In genomic region chr18:54712758-54713157, GRCh38 we compare ENCODE assay signal across 27 cellular contexts.
A peak's percentile ranks its signal among the peaks of the same experiment; 100 is the strongest.
DNase-seq lines count a peak whose midpoint lies in the region; ATAC-seq, FAIRE-seq and TF ChIP-seq lines count a peak whose summit lies in the region.
"Had no signal": no experiment of that assay in that cellular context is flagged by ENCODE, and none has a peak within 500 bp of the region (broad histone marks: within the 10 kb centered on the region; RNA-seq: fewer than 3 reads in every experiment).

No MANE protein-coding gene starts in this region.

- H3K9me3 Mint-ChIP-seq in activated CD4-positive, alpha-beta T cell treated with anti-CD3 and anti-CD28 coated beads, Interleukin-2, amount 10 ng/mL, durations not matched to agents 24 days and 14 days = peaks cover 11% of the 10 kb centered on the region
- H3K9me3 Mint-ChIP-seq: activated B cell treated with CpG ODN at 0.5 μM for 24 hours; activated CD8-positive, alpha-beta T cell treated with anti-CD3 and anti-CD28 coated beads for 36 hours had no signal

- H3K36me3 Mint-ChIP-seq in activated CD4-positive, alpha-beta T cell treated with anti-CD3 and anti-CD28 coated beads, Interleukin-2, amount 10 ng/mL, durations not matched to agents 24 days and 14 days (ENCODE audit: low read depth) = no peaks in the 10 kb centered on the region

- dilution Hi-C loops in endothelial cell of umbilical vein (cut with MboI; ENCODE audit: extremely low pct_ligation_motif_present, low sequenced_read_pairs) = no loop called here

- no peak overlapping the region for H3K4me2 ChIP-seq in endothelial cell of umbilical vein (ENCODE audit: insufficient read depth, low read length)

- H3K4me3 ChIP-seq in RWPE2 (ENCODE audit: severe bottlenecking) = no peak overlapping the region
- no peak overlapping the region for H3K4me3 ChIP-seq in endothelial cell of umbilical vein (replicated peaks in 1 of 3; ENCODE audit: insufficient read depth in 1 of 3, low read depth in 1 of 3, low read length in 3 of 3)
- H3K4me3 ChIP-seq in thymus (ENCODE audit: low read length) = no peak overlapping the region
- H3K4me3 ChIP-seq: body of pancreas, GM23248, lung, psoas muscle, suprapubic skin, uterus had no signal

- H3K9me1 ChIP-seq in endothelial cell of umbilical vein (replicated peaks; ENCODE audit: control insufficient read depth, extremely low read depth, insufficient read depth, low read length) = no peaks in the 10 kb centered on the region

- peaks cover 20% of the 10 kb centered on the region for H3K27me3 Mint-ChIP-seq in activated CD4-positive, alpha-beta T cell treated with anti-CD3 and anti-CD28 coated beads, Interleukin-2, amount 10 ng/mL, durations not matched to agents 24 days and 14 days

- no peak for DNase-seq in activated CD4-positive, alpha-beta T cell treated with anti-CD3 and anti-CD28 coated beads, Interleukin-2, amount 10 ng/mL, durations not matched to agents 24 days and 14 days
- no peak for DNase-seq in activated CD4-positive, alpha-beta T cell treated with anti-CD3 and anti-CD28 coated beads, Interleukin-2, amount 50 U/mL, for 4 hours
- no peak for DNase-seq in RWPE2 (ENCODE audit: low spot score)
- DNase-seq in endothelial cell of umbilical vein (ENCODE audit: low read depth, low spot score) = no peak
- no peak for DNase-seq in medulla oblongata (ENCODE audit: extremely low spot score)
- no peak for DNase-seq in cerebellar nuclear complex (lab: John Stamatoyannopoulos, UW)
- DNase-seq in left ventricle myocardium superior = no peak
- DNase-seq: activated B cell treated with CpG ODN at 0.5 μM for 24 hours; activated gamma-delta T cell treated with Interleukin-2 at 50 U/mL for 16 hours; body of pancreas; effector CD4-positive, alpha-beta T cell; Kasumi-1; NCI-H1048; NCI-H1694 treated with DMSO at 0.1 percent for 48 hours; NCI-H510A; NK-92 treated with Interleukin-12 subunit alpha and Interleukin-12 subunit beta, amount 100 ng/mL, for 24 hours; psoas muscle; SIG-M5; uterus had no signal

- CTCF ChIA-PET in endothelial cell of umbilical vein (lab: Charles Lee) = interaction anchor here (0.7 to 1.3 kb wide), 4 partner anchors 15 to 117 kb away, joined by 3 read pairs; no protein-coding TSS in a partner anchor

- H3K9ac ChIP-seq in endothelial cell of umbilical vein (replicated peaks; ENCODE audit: extremely low read depth, insufficient read depth, low read length) = no peak overlapping the region
- H3K9ac ChIP-seq: GM23248 had no signal

- peaks cover 12% of the 10 kb centered on the region for H3K4me1 ChIP-seq in RWPE2 (ENCODE audit: insufficient read depth, poor library complexity, severe bottlenecking)
- H3K4me1 ChIP-seq in endothelial cell of umbilical vein (ENCODE audit: control insufficient read depth, extremely low read depth, insufficient read depth, low read length) = peaks cover 13% of the 10 kb centered on the region
- no peaks in the 10 kb centered on the region for H3K4me1 ChIP-seq in thymus (ENCODE audit: control insufficient read depth, insufficient read depth, low read length)
- H3K4me1 ChIP-seq: psoas muscle, suprapubic skin, uterus had no signal

- H3K9me3 ChIP-seq in RWPE2 (ENCODE audit: severe bottlenecking) (no peaks in the 10 kb centered on the region), endothelial cell of umbilical vein (replicated peaks; ENCODE audit: control insufficient read depth, insufficient read depth, low read length) (no peaks in the 10 kb centered on the region), thymus (ENCODE audit: control insufficient read depth) (no peaks in the 10 kb centered on the region)
- H3K9me3 ChIP-seq: body of pancreas, psoas muscle, suprapubic skin, uterus had no signal

- intact Hi-C loops in activated CD4-positive, alpha-beta T cell treated with anti-CD3 and anti-CD28 coated beads, Interleukin-2, amount 10 ng/mL, durations not matched to agents 24 days and 14 days (cut with micrococcal nuclease) = loop anchor here (2.0 to 10.0 kb wide), 2 partner anchors 64 to 448 kb away; partner anchors contain the start of gene POLI
- intact Hi-C loops in endothelial cell of umbilical vein (cut with micrococcal nuclease) = no loop called here
- intact Hi-C loops in left ventricle myocardium superior (cut with micrococcal nuclease) = no loop called here

- no TSS peak for BruUV-seq in endothelial cell of umbilical vein (replicated peaks; lab: Mats Ljungman, UMichigan)

- ATAC-seq in RWPE2 (ENCODE audit: low read depth) (peak; percentile 7; the same call in 1 of the 3 replicates), left ventricle myocardium superior (no peak)
- ATAC-seq: activated CD8-positive, alpha-beta T cell treated with anti-CD3 and anti-CD28 coated beads for 36 hours; body of pancreas; psoas muscle had no signal

- no peak overlapping the region for H3K4me3 Mint-ChIP-seq in activated CD4-positive, alpha-beta T cell treated with anti-CD3 and anti-CD28 coated beads, Interleukin-2, amount 10 ng/mL, durations not matched to agents 24 days and 14 days
- H3K4me3 Mint-ChIP-seq: activated B cell treated with CpG ODN at 0.5 μM for 24 hours; activated CD8-positive, alpha-beta T cell treated with anti-CD3 and anti-CD28 coated beads for 36 hours; B cell had no signal

- POLR2A ChIA-PET in endothelial cell of umbilical vein (lab: Charles Lee) = no interaction called here

- H3K79me2 ChIP-seq in endothelial cell of umbilical vein (ENCODE audit: control insufficient read depth, insufficient read depth, low read length) = no peaks in the 10 kb centered on the region

- H3K27ac ChIP-seq in RWPE2 (ENCODE audit: poor library complexity, severe bottlenecking) (peak overlapping the region; percentile 41), endothelial cell of umbilical vein (ENCODE audit: insufficient read depth, low read depth, low read length) (peak overlapping the region; percentile 32), thymus (ENCODE audit: low read depth) (peak overlapping the region; percentile 9)
- H3K27ac ChIP-seq: body of pancreas, GM23248, psoas muscle, suprapubic skin, uterus had no signal

- H3K27me3 ChIP-seq in RWPE2 (ENCODE audit: insufficient read depth, poor library complexity, severe bottlenecking) = no peaks in the 10 kb centered on the region
- H3K27me3 ChIP-seq in endothelial cell of umbilical vein (ENCODE audit: control insufficient read depth in 2 of 2, insufficient read depth in 2 of 2, low read length in 2 of 2) = no peaks in the 10 kb centered on the region
- no peaks in the 10 kb centered on the region for H3K27me3 ChIP-seq in thymus (ENCODE audit: control insufficient read depth, insufficient read depth)
- H3K27me3 ChIP-seq: body of pancreas, suprapubic skin, uterus had no signal

- H4K20me1 ChIP-seq in endothelial cell of umbilical vein (replicated peaks; ENCODE audit: control insufficient read depth, extremely low read depth, insufficient read depth, low read length) = no peaks in the 10 kb centered on the region

- no peak for TF ChIP-seq POLR2A in endothelial cell of umbilical vein (IDR thresholded peaks at IDR 0.05; ENCODE audit: low read depth, low read length)

- TF ChIP-seq CTCF in RWPE2 (IDR thresholded peaks at IDR 0.05; ENCODE audit: poor library complexity, severe bottlenecking) (no peak), endothelial cell of umbilical vein (IDR thresholded peaks at IDR 0.05; ENCODE audit: extremely low read depth in 1 of 2, insufficient read depth in 1 of 2, low read depth in 1 of 2, low read length in 2 of 2) (no peak)

- no peaks in the 10 kb centered on the region for H3K36me3 ChIP-seq in RWPE2 (ENCODE audit: low read depth)
- no peaks in the 10 kb centered on the region for H3K36me3 ChIP-seq in endothelial cell of umbilical vein (ENCODE audit: control insufficient read depth in 2 of 2, extremely low read depth in 1 of 2, insufficient read depth in 2 of 2, low read length in 2 of 2)
- H3K36me3 ChIP-seq in thymus (ENCODE audit: control insufficient read depth, insufficient read depth) = no peaks in the 10 kb centered on the region
- H3K36me3 ChIP-seq: suprapubic skin, uterus had no signal

- no peak for FAIRE-seq in endothelial cell of umbilical vein (lab: Jason Lieb, UNC)
- FAIRE-seq: A204.1, GM12892 had no signal

- peaks cover 51% of the 10 kb centered on the region for H3K4me1 Mint-ChIP-seq in activated CD4-positive, alpha-beta T cell treated with anti-CD3 and anti-CD28 coated beads, Interleukin-2, amount 10 ng/mL, durations not matched to agents 24 days and 14 days

- peak overlapping the region; percentile 11 for H3K27ac Mint-ChIP-seq in activated CD4-positive, alpha-beta T cell treated with anti-CD3 and anti-CD28 coated beads, Interleukin-2, amount 10 ng/mL, durations not matched to agents 24 days and 14 days
- H3K27ac Mint-ChIP-seq: activated B cell treated with CpG ODN at 0.5 μM for 24 hours; activated CD8-positive, alpha-beta T cell treated with anti-CD3 and anti-CD28 coated beads for 36 hours; B cell had no signal

- H2AFZ ChIP-seq in endothelial cell of umbilical vein (ENCODE audit: low read depth, low read length) = no peak overlapping the region
- H2AFZ ChIP-seq: GM23248 had no signal

- WGBS in thymus = 79% methylated on average over 8 of the region's 8 CpGs

TF ChIP-seq in endothelial cell of umbilical vein, 7 proteins besides CTCF, POLR2A, EP300 and RAD21:
- TF ChIP-seq, protein P1, sequence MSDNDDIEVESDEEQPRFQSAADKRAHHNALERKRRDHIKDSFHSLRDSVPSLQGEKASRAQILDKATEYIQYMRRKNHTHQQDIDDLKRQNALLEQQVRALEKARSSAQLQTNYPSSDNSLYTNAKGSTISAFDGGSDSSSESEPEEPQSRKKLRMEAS (IDR thresholded peaks at IDR 0.05; ENCODE audit: insufficient read depth, insufficient read length) = no peak
- TF ChIP-seq JUN (IDR thresholded peaks at IDR 0.05; ENCODE audit: borderline replicate concordance, insufficient read depth, insufficient read length, low read depth) = no peak
- TF ChIP-seq EZH2 (IDR thresholded peaks at IDR 0.05; ENCODE audit: borderline replicate concordance, low read depth, low read length, severe bottlenecking) = no peak
- TF ChIP-seq FOS (IDR thresholded peaks at IDR 0.05; ENCODE audit: borderline replicate concordance, insufficient read depth, low read length) = no peak
- TF ChIP-seq GATA2 (IDR thresholded peaks at IDR 0.05; ENCODE audit: insufficient read depth, insufficient read length, low read depth, low read length) = no peak
- no peak for TF ChIP-seq MYC (IDR thresholded peaks at IDR 0.05; ENCODE audit: low read depth, low read length)
- TF ChIP-seq POLR2AphosphoS5 (IDR thresholded peaks at IDR 0.05; ENCODE audit: insufficient read depth, low read depth, low read length) = no peak
